Comparison of ENCODE assay signal across 8 cellular contexts in genomic region chr11:13462928-13463778, GRCh38. TPM values are rescaled to one million over a fixed set of nuclear protein-coding genes. Genes with fewer than 3 reads are reported as not detected.
DNase-seq lines count a peak whose midpoint lies in the region; ATAC-seq and TF ChIP-seq lines count a peak whose summit lies in the region.

TSS of gene BTBD10 (minus strand) at chr11:13463222. CDS start at chr11:13445124, 18,098 bp downstream.

- peak within 1 kb of the TSS; percentile 82 for H3K9ac ChIP-seq in SK-N-MC (ENCODE audit: insufficient read length)

- no peak for TF ChIP-seq EP300 in gastroesophageal sphincter (IDR thresholded peaks at IDR 0.05)

- H3K27me3 ChIP-seq in gastroesophageal sphincter: no peaks in the 10 kb centered on the region

- H3K4me3 Mint-ChIP-seq in activated naive CD4-positive, alpha-beta T cell treated with anti-CD3 and anti-CD28 coated beads, Interleukin-2, amount 10 ng/mL, durations not matched to agents 7 days and 5 days: peak within 1 kb of the TSS; percentile 98

- peaks cover 5 to 22% (median 14%) of the 10 kb centered on the region in 3 donors for H3K4me1 ChIP-seq in gastroesophageal sphincter

- peak; percentile 84 for DNase-seq in NCI-H1048 (lab: John Stamatoyannopoulos, UW)
- DNase-seq in SK-N-MC (ENCODE audit: low read depth, low spot score): peak; percentile 57
- peak; percentile 95 for DNase-seq in activated naive CD4-positive, alpha-beta T cell treated with anti-CD3 and anti-CD28 coated beads, Interleukin-2, amount 10 ng/mL, durations not matched to agents 7 days and 5 days
- peak; percentile 70 for DNase-seq in non-pigmented ciliary epithelial cell (ENCODE audit: low read depth)
- peak; percentile 28 to 93 (median 81) for DNase-seq in substantia nigra (lab: John Stamatoyannopoulos, UW)

- H3K4me3 ChIP-seq in GM08714 (ENCODE audit: low read length) (peak within 1 kb of the TSS; percentile 79), SK-N-MC (peak within 1 kb of the TSS; percentile 86), gastroesophageal sphincter (peak within 1 kb of the TSS; percentile 51 to 89)

- peaks cover 39% of the 10 kb centered on the region for H3K4me1 Mint-ChIP-seq in activated naive CD4-positive, alpha-beta T cell treated with anti-CD3 and anti-CD28 coated beads, Interleukin-2, amount 10 ng/mL, durations not matched to agents 7 days and 5 days

- H3K27me3 Mint-ChIP-seq in activated naive CD4-positive, alpha-beta T cell treated with anti-CD3 and anti-CD28 coated beads, Interleukin-2, amount 10 ng/mL, durations not matched to agents 7 days and 5 days: peaks cover 11% of the 10 kb centered on the region

- CTCF ChIA-PET in activated naive CD4-positive, alpha-beta T cell treated with anti-CD3 and anti-CD28 coated beads, Interleukin-2, amount 10 ng/mL, durations not matched to agents 7 days and 5 days (lab: Charles Lee): interaction anchor here (1.7 kb wide), 1 partner anchor 38 kb away, joined by 3 read pairs; no protein-coding TSS in a partner anchor

- H3K27ac Mint-ChIP-seq in activated naive CD4-positive, alpha-beta T cell treated with anti-CD3 and anti-CD28 coated beads, Interleukin-2, amount 10 ng/mL, durations not matched to agents 7 days and 5 days: peak within 1 kb of the TSS; percentile 98

- H3K9me3 ChIP-seq in SK-N-MC (ENCODE audit: low read depth, low read length) (no peaks in the 10 kb centered on the region), gastroesophageal sphincter (no peaks in the 10 kb centered on the region)

- ATAC-seq in HG02588 (IDR thresholded peaks at IDR 0.05; ENCODE audit: unreplicated experiment) (peak; percentile 97), gastroesophageal sphincter (peak; percentile 98)

- peak; percentile 69 to 82 for TF ChIP-seq POLR2A in gastroesophageal sphincter (IDR thresholded peaks at IDR 0.05)

- H3K36me3 Mint-ChIP-seq in activated naive CD4-positive, alpha-beta T cell treated with anti-CD3 and anti-CD28 coated beads, Interleukin-2, amount 10 ng/mL, durations not matched to agents 7 days and 5 days: peaks cover 16% of the 10 kb centered on the region

- 0% methylated on average over 11 to 21 of the region's 69 CpGs for WGBS in gastroesophageal sphincter (ENCODE audit: low coverage in 1 of 2), 2 donors

- no peaks in the 10 kb centered on the region for H3K9me3 Mint-ChIP-seq in activated naive CD4-positive, alpha-beta T cell treated with anti-CD3 and anti-CD28 coated beads, Interleukin-2, amount 10 ng/mL, durations not matched to agents 7 days and 5 days

- H3K36me3 ChIP-seq in SK-N-MC (ENCODE audit: insufficient read depth, low read length) (no peaks in the 10 kb centered on the region), gastroesophageal sphincter (no peaks in the 10 kb centered on the region)

- peak in 1 of 4 experiments; percentile 21 for TF ChIP-seq CTCF in gastroesophageal sphincter (IDR thresholded peaks at IDR 0.05)

- no peak within 1 kb of the TSS for H3K27ac ChIP-seq in SK-N-MC
- peak within 1 kb of the TSS; percentile 44 to 96 (median 93) for H3K27ac ChIP-seq in gastroesophageal sphincter
- peak within 1 kb of the TSS; percentile 73 for H3K27ac ChIP-seq in substantia nigra (ENCODE audit: low read depth, low read length, poor library complexity, severe bottlenecking)

RNA-seq across cellular contexts. Expression of gene BTBD10, which starts in this region (rescaled TPM):
- 10 to 100 TPM; 44.1 to 65.1 (median 50.4) TPM for total RNA-seq in gastroesophageal sphincter
